In genomic region chr6:12472601-12473038, GRCh38 we compare ENCODE assay signal across 11 cellular contexts.
A peak's percentile ranks its signal among the peaks of the same experiment; 100 is the strongest.
DNase-seq lines count a peak whose midpoint lies in the region; ATAC-seq and TF ChIP-seq lines count a peak whose summit lies in the region.
"Had no signal": no experiment of that assay in that cellular context is flagged by ENCODE, and none has a peak within 500 bp of the region (broad histone marks: within the 10 kb centered on the region; RNA-seq: fewer than 3 reads in every experiment).

No MANE protein-coding gene starts in this region.

- H3K23ac ChIP-seq in mesendoderm (ENCODE audit: low read length) = no peak overlapping the region

- H3K4me3 ChIP-seq in esophagus muscularis mucosa (no peak overlapping the region), mesendoderm (ENCODE audit: low read length) (no peak overlapping the region)
- H3K4me3 ChIP-seq: spleen had no signal

- no peak overlapping the region for H3K18ac ChIP-seq in mesendoderm (ENCODE audit: low read length)

- H3K56ac ChIP-seq in mesendoderm (ENCODE audit: low read length) = no peak overlapping the region

- H3K36me3 Mint-ChIP-seq in activated naive CD8-positive, alpha-beta T cell treated with anti-CD3 and anti-CD28 coated beads for 36 hours = no peaks in the 10 kb centered on the region
- H3K36me3 Mint-ChIP-seq in activated naive CD8-positive, alpha-beta T cell treated with anti-CD3 and anti-CD28 coated beads, Interleukin-2, amount 50 U/mL, for 24 hours (ENCODE audit: low read depth) = no peaks in the 10 kb centered on the region

- no peaks in the 10 kb centered on the region for H3K36me3 ChIP-seq in esophagus muscularis mucosa
- no peaks in the 10 kb centered on the region for H3K36me3 ChIP-seq in mesendoderm (ENCODE audit: control insufficient read depth, insufficient read depth, low read length)
- H3K36me3 ChIP-seq: spleen had no signal

- no peaks in the 10 kb centered on the region for H3K9me3 ChIP-seq in esophagus muscularis mucosa
- H3K9me3 ChIP-seq: spleen had no signal

- H3K9me3 Mint-ChIP-seq in activated naive CD8-positive, alpha-beta T cell treated with anti-CD3 and anti-CD28 coated beads for 36 hours = no peaks in the 10 kb centered on the region
- no peaks in the 10 kb centered on the region for H3K9me3 Mint-ChIP-seq in activated naive CD8-positive, alpha-beta T cell treated with anti-CD3 and anti-CD28 coated beads, Interleukin-2, amount 50 U/mL, for 24 hours

- H3K9ac ChIP-seq in mesendoderm (ENCODE audit: low read length) = no peak overlapping the region

- no peaks in the 10 kb centered on the region for H3K4me1 Mint-ChIP-seq in activated naive CD8-positive, alpha-beta T cell treated with anti-CD3 and anti-CD28 coated beads for 36 hours
- no peaks in the 10 kb centered on the region for H3K4me1 Mint-ChIP-seq in activated naive CD8-positive, alpha-beta T cell treated with anti-CD3 and anti-CD28 coated beads, Interleukin-2, amount 50 U/mL, for 24 hours

- no peak overlapping the region for H3K4ac ChIP-seq in mesendoderm (ENCODE audit: low read depth, low read length)

- intact Hi-C loops in esophagus muscularis mucosa (cut with DNase I) = no loop called here

- H3K4me1 ChIP-seq in esophagus muscularis mucosa (peaks cover 10 to 26% (median 21%) of the 10 kb centered on the region in 4 donors), mesendoderm (ENCODE audit: control insufficient read depth, low read depth, low read length) (no peaks in the 10 kb centered on the region)
- H3K4me1 ChIP-seq: spleen had no signal

- no peak overlapping the region for H3K4me2 ChIP-seq in mesendoderm (ENCODE audit: low read length)

- TF ChIP-seq POLR2A in esophagus muscularis mucosa (IDR thresholded peaks at IDR 0.05; ENCODE audit: low read depth) = no peak

- H2AK5ac ChIP-seq in mesendoderm (ENCODE audit: low read length) = no peak overlapping the region

- DNase-seq in AG20443 (ENCODE audit: low spot score) (peak; percentile 83), NCI-H2029 (lab: John Stamatoyannopoulos, UW) (peak; percentile 69), esophagus muscularis mucosa (ENCODE audit: extremely low spot score) (no peak), mesendoderm (peak; percentile 21), globus pallidus (ENCODE audit: low spot score) (no peak), NCI-H1930 (lab: John Stamatoyannopoulos, UW) (no peak)
- no peak for DNase-seq in activated naive CD8-positive, alpha-beta T cell treated with anti-CD3 and anti-CD28 coated beads for 36 hours
- DNase-seq in activated naive CD8-positive, alpha-beta T cell treated with anti-CD3 and anti-CD28 coated beads, Interleukin-2, amount 50 U/mL, for 24 hours = no peak
- DNase-seq: C1 segment of cervical spinal cord; spleen; stimulated activated naive CD4-positive, alpha-beta T cell had no signal

- H3K27ac ChIP-seq in esophagus muscularis mucosa (replicated peaks in 1 of 4) = peak overlapping the region in 3 of 4 donors; percentile 3 to 30 (median 4)
- H3K27ac ChIP-seq in mesendoderm (ENCODE audit: low read depth, low read length) = no peak overlapping the region
- H3K27ac ChIP-seq: spleen had no signal

- H2BK120ac ChIP-seq in mesendoderm (ENCODE audit: low read depth, low read length) = no peak overlapping the region

- H2BK5ac ChIP-seq in mesendoderm (ENCODE audit: low read length) = no peak overlapping the region

- no peak for TF ChIP-seq CTCF in esophagus muscularis mucosa (IDR thresholded peaks at IDR 0.05)

- H3K79me2 ChIP-seq in mesendoderm (ENCODE audit: control insufficient read depth, insufficient read depth, low read length) = no peaks in the 10 kb centered on the region

- no peak for TF ChIP-seq EP300 in esophagus muscularis mucosa (IDR thresholded peaks at IDR 0.05)

- no peak overlapping the region for H3K4me3 Mint-ChIP-seq in activated naive CD8-positive, alpha-beta T cell treated with anti-CD3 and anti-CD28 coated beads for 36 hours
- H3K4me3 Mint-ChIP-seq in activated naive CD8-positive, alpha-beta T cell treated with anti-CD3 and anti-CD28 coated beads, Interleukin-2, amount 50 U/mL, for 24 hours = no peak overlapping the region

- H3K79me1 ChIP-seq in mesendoderm (ENCODE audit: low read length) = no peaks in the 10 kb centered on the region

- H4K5ac ChIP-seq in mesendoderm (ENCODE audit: low read length) = no peak overlapping the region

- H2BK15ac ChIP-seq in mesendoderm (replicated peaks; ENCODE audit: low read depth) = no peak overlapping the region

- peaks cover 20% of the 10 kb centered on the region for H3K27me3 Mint-ChIP-seq in activated naive CD8-positive, alpha-beta T cell treated with anti-CD3 and anti-CD28 coated beads for 36 hours
- H3K27me3 Mint-ChIP-seq in activated naive CD8-positive, alpha-beta T cell treated with anti-CD3 and anti-CD28 coated beads, Interleukin-2, amount 50 U/mL, for 24 hours = peaks cover 10% of the 10 kb centered on the region

- H4K8ac ChIP-seq in mesendoderm (ENCODE audit: low read depth, low read length) = no peak overlapping the region

- ATAC-seq in activated naive CD8-positive, alpha-beta T cell treated with anti-CD3 and anti-CD28 coated beads, Interleukin-2, amount 50 U/mL, for 24 hours = no peak

- 64% methylated on average over 4 of the region's 4 CpGs for WGBS in esophagus muscularis mucosa
- no CpG with 5 or more reads among the region's 4 CpGs for WGBS in mesendoderm (ENCODE audit: extremely low coverage, insufficient coverage, low lambda C conversion rate)

- H3K27me3 ChIP-seq in esophagus muscularis mucosa = no peaks in the 10 kb centered on the region
- no peaks in the 10 kb centered on the region for H3K27me3 ChIP-seq in mesendoderm (ENCODE audit: insufficient read depth, low read length, poor library complexity)
- H3K27me3 ChIP-seq: spleen had no signal

- H3K27ac Mint-ChIP-seq in activated naive CD8-positive, alpha-beta T cell treated with anti-CD3 and anti-CD28 coated beads for 36 hours = no peak overlapping the region
- H3K27ac Mint-ChIP-seq in activated naive CD8-positive, alpha-beta T cell treated with anti-CD3 and anti-CD28 coated beads, Interleukin-2, amount 50 U/mL, for 24 hours = no peak overlapping the region

Comparison
In these comparisons a context has a peak if more than half of its experiments do, and no peak if none do; other contexts are left out.
1. DNase-seq: peak in AG20443 (single experiment), NCI-H2029 (single experiment) and mesendoderm (single experiment); none in esophagus muscularis mucosa (single experiment), globus pallidus (single experiment), activated naive CD8-positive, alpha-beta T cell treated with anti-CD3 and anti-CD28 coated beads for 36 hours (single experiment), NCI-H1930 (0 of 2) and activated naive CD8-positive, alpha-beta T cell treated with anti-CD3 and anti-CD28 coated beads, Interleukin-2, amount 50 U/mL, for 24 hours (single experiment).